ENCODE assay signal across 8 cellular contexts in genomic region chr1:91997607-91998195, GRCh38. TPM values are rescaled to one million over a fixed set of nuclear protein-coding genes. Genes with fewer than 3 reads are reported as not detected.
DNase-seq lines count a peak whose midpoint lies in the region; ATAC-seq, FAIRE-seq and TF ChIP-seq lines count a peak whose summit lies in the region.

No MANE protein-coding gene starts in this region.

- TF ChIP-seq CTCF in MM.1S (IDR thresholded peaks at IDR 0.05; ENCODE audit: low read length): peak; percentile 60
- peak; percentile 58 for TF ChIP-seq CTCF in SU-DHL-6 (IDR thresholded peaks at IDR 0.05; ENCODE audit: insufficient read depth, low read length, poor library complexity, severe bottlenecking)

- H3F3A ChIP-seq in MM.1S (ENCODE audit: insufficient read depth, low read length): no peaks in the 10 kb centered on the region
- H3F3A ChIP-seq in SU-DHL-6 (ENCODE audit: insufficient read depth): no peaks in the 10 kb centered on the region

- H3K9me3 ChIP-seq in MM.1S (replicated peaks; ENCODE audit: insufficient read depth, low read length) (no peaks in the 10 kb centered on the region), SU-DHL-6 (ENCODE audit: insufficient read depth, low read length) (no peaks in the 10 kb centered on the region)

- peak; percentile 38 for FAIRE-seq in colon (lab: Jason Lieb, UNC)

- ATAC-seq in GM19467 (IDR thresholded peaks at IDR 0.05; ENCODE audit: unreplicated experiment): no peak

- no peaks in the 10 kb centered on the region for H4K20me1 ChIP-seq in MM.1S (ENCODE audit: insufficient read depth, low read length)
- H4K20me1 ChIP-seq in SU-DHL-6 (ENCODE audit: low read depth, low read length): no peaks in the 10 kb centered on the region

- DNase-seq in SHP77 (lab: John Stamatoyannopoulos, UW) (peak; percentile 29 to 38), SHP77 treated with DMSO at 0.1 percent for 48 hours (lab: John Stamatoyannopoulos, UW) (no peak), MM.1S (peak; percentile 45), middle frontal gyrus (ENCODE audit: extremely low spot score, low spot score) (peak; percentile 57), posterior vena cava (ENCODE audit: low spot score) (no peak)

- intact Hi-C loops in posterior vena cava (cut with DNase I): no loop called here

- H3K27me3 ChIP-seq in MM.1S (replicated peaks; ENCODE audit: insufficient read depth, low read length) (no peaks in the 10 kb centered on the region), SU-DHL-6 (ENCODE audit: low read length) (no peaks in the 10 kb centered on the region)

- no peaks in the 10 kb centered on the region for H3K4me1 ChIP-seq in MM.1S (ENCODE audit: low read length)

- H3K9me2 ChIP-seq in MM.1S (replicated peaks; ENCODE audit: insufficient read depth, low read length) (no peaks in the 10 kb centered on the region), SU-DHL-6 (replicated peaks; ENCODE audit: insufficient read depth, low read length) (no peaks in the 10 kb centered on the region)

- H3K9ac ChIP-seq in MM.1S (ENCODE audit: low read length) (no peak overlapping the region), SU-DHL-6 (ENCODE audit: low read length) (no peak overlapping the region)

- H3K4me3 ChIP-seq in MM.1S (ENCODE audit: low read length) (no peak overlapping the region), SU-DHL-6 (ENCODE audit: insufficient read depth, low read length, poor library complexity, severe bottlenecking) (no peak overlapping the region)

- H3K27ac ChIP-seq in MM.1S (ENCODE audit: low read length) (no peak overlapping the region), SU-DHL-6 (ENCODE audit: low read depth, low read length) (no peak overlapping the region)

- no peak overlapping the region for H3K4me2 ChIP-seq in MM.1S (ENCODE audit: low read depth, low read length)
- H3K4me2 ChIP-seq in SU-DHL-6 (ENCODE audit: low read depth, low read length, poor library complexity, severe bottlenecking): no peak overlapping the region

- H3K36me3 ChIP-seq in MM.1S (replicated peaks; ENCODE audit: insufficient read depth, low read length) (no peaks in the 10 kb centered on the region), SU-DHL-6 (ENCODE audit: low read length) (no peaks in the 10 kb centered on the region)

- no peaks in the 10 kb centered on the region for H3K79me2 ChIP-seq in MM.1S (ENCODE audit: low read length)
- H3K79me2 ChIP-seq in SU-DHL-6 (ENCODE audit: insufficient read depth, low read length): no peaks in the 10 kb centered on the region

- H2AFZ ChIP-seq in MM.1S (ENCODE audit: low read length): no peak overlapping the region
- H2AFZ ChIP-seq in SU-DHL-6 (ENCODE audit: low read depth, low read length, severe bottlenecking): no peak overlapping the region

RNA-seq across cellular contexts. Expression of gene EPHX4, which starts 32.1 kb away (rescaled TPM):
- 1 to 10 TPM; 1.5 to 2.5 TPM for total RNA-seq in posterior vena cava

RNA-seq across cellular contexts. Expression of gene BRDT, which starts 48.5 kb away (rescaled TPM):
- total RNA-seq in posterior vena cava: not detected

Comparison
In these comparisons a context has a peak if more than half of its experiments do, and no peak if none do; other contexts are left out.
1. DNase-seq: peak in SHP77 (2 of 2), MM.1S (single experiment) and middle frontal gyrus (single experiment); none in SHP77 treated with DMSO at 0.1 percent for 48 hours (single experiment) and posterior vena cava (single experiment).